In the genomic region with DNA sequence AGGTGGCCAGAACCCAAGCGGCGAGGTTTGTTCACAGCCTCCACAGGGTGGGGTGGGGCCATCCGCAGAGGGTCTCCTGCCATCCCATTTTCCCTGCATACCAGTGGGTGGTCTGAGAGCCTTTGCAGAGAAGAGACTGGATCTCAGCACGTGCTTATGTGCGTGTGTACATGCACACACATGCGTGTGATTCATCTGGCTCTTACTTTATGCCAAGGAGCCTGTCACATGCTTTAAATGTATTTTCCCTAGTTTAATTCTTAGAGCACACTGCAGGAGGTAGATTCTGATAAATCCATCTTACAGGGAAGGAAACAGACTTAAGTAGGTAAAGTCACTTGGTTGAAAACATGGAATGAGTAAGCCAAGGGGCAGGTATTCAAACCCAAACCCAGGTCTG, we compare ENCODE assay signal across 13 cellular contexts. TPM values are rescaled to one million over a fixed set of nuclear protein-coding genes. Genes with fewer than 3 reads are reported as not detected.
DNase-seq lines count a peak whose midpoint lies in the region; ATAC-seq, FAIRE-seq and TF ChIP-seq lines count a peak whose summit lies in the region.
"Had no signal": no experiment of that assay in that cellular context is flagged by ENCODE, and none has a peak within 500 bp of the region (broad histone marks: within the 10 kb centered on the region; RNA-seq: fewer than 3 reads in every experiment).

No MANE protein-coding gene starts in this region.

- H3F3A ChIP-seq in PC-9 (ENCODE audit: insufficient read depth, low read depth), result peaks cover 69% of the 10 kb centered on the region

- peak overlapping the region; percentile 25 for H4K8ac ChIP-seq in neuronal stem cell (ENCODE audit: low read depth, low read length)

- H3K27me3 ChIP-seq in HepG2 (ENCODE audit: control insufficient read depth in 1 of 2, insufficient read depth in 2 of 2, low read length in 2 of 2), result no peaks in the 10 kb centered on the region
- H3K27me3 ChIP-seq in right lobe of liver, result no peaks in the 10 kb centered on the region
- no peaks in the 10 kb centered on the region for H3K27me3 ChIP-seq in endothelial cell of umbilical vein (ENCODE audit: control insufficient read depth in 2 of 2, insufficient read depth in 2 of 2, low read length in 2 of 2)
- no peaks in the 10 kb centered on the region for H3K27me3 ChIP-seq in neuronal stem cell (ENCODE audit: control insufficient read depth in 3 of 3, insufficient read depth in 3 of 3, low read depth in 1 of 3, low read length in 3 of 3)
- H3K27me3 ChIP-seq in PC-9 (ENCODE audit: insufficient read depth, low read depth), result no peaks in the 10 kb centered on the region

- intact Hi-C loops in HepG2 (cut with micrococcal nuclease; ENCODE audit: unreplicated experiment) (no loop called here), right lobe of liver (cut with DNase I) (loop anchor here in 1 of 2 donors (10.0 kb wide), 1 partner anchor 52 kb away; a partner anchor contains a TSS), endothelial cell of umbilical vein (cut with micrococcal nuclease) (no loop called here), PC-9 (cut with micrococcal nuclease; ENCODE audit: unreplicated experiment) (no loop called here)

- H2BK15ac ChIP-seq in neuronal stem cell (ENCODE audit: low read length), result no peak overlapping the region

- H3K23ac ChIP-seq in neuronal stem cell (ENCODE audit: low read depth, low read length, poor library complexity), result no peak overlapping the region

- H3K9me1 ChIP-seq in endothelial cell of umbilical vein (replicated peaks; ENCODE audit: control insufficient read depth, extremely low read depth, insufficient read depth, low read length), result no peaks in the 10 kb centered on the region

- CTCF ChIA-PET in HepG2 (lab: Yijun Ruan, JAX; ENCODE audit: low intra/inter-chr PET ratio, low total read pairs) (no interaction called here), endothelial cell of umbilical vein (lab: Charles Lee) (interaction anchor here (0.6 kb wide), 1 partner anchor 29 kb away, joined by 3 read pairs; no protein-coding TSS in a partner anchor), PC-9 (lab: Charles Lee) (interaction anchor here (0.6 kb wide), 1 partner anchor 292 kb away, joined by 3 read pairs; no protein-coding TSS in a partner anchor)

- peaks cover 12% of the 10 kb centered on the region; the same call in 1 of the 2 replicates for H4K20me1 ChIP-seq in HepG2 (ENCODE audit: insufficient read depth, low read length)
- H4K20me1 ChIP-seq in endothelial cell of umbilical vein (replicated peaks; ENCODE audit: control insufficient read depth, extremely low read depth, insufficient read depth, low read length), result no peaks in the 10 kb centered on the region
- H4K20me1 ChIP-seq in PC-9 (ENCODE audit: insufficient read depth), result peaks cover 27% of the 10 kb centered on the region

- DNase-seq in HepG2 (ENCODE audit: low spot score), result no peak
- DNase-seq in right lobe of liver, result no peak
- DNase-seq in endothelial cell of umbilical vein (ENCODE audit: low read depth, low spot score), result no peak
- no peak for DNase-seq in neuronal stem cell (ENCODE audit: low spot score)
- no peak for DNase-seq in HT-29 (ENCODE audit: low spot score)
- no peak for DNase-seq in DMS153 treated with DMSO at 0.1 percent for 48 hours (lab: John Stamatoyannopoulos, UW; ENCODE audit: unreplicated experiment)
- DNase-seq in GM03348 (ENCODE audit: low spot score), result no peak
- DNase-seq in PC-9, result no peak
- DNase-seq: dermis blood vessel endothelial cell, KG1, NCI-H2081, T1000 had no signal

- no peak for ATAC-seq in HepG2
- ATAC-seq in right lobe of liver, result no peak

- no peak overlapping the region for H2AFZ ChIP-seq in HepG2 (ENCODE audit: low read length)
- no peak overlapping the region for H2AFZ ChIP-seq in endothelial cell of umbilical vein (ENCODE audit: low read depth, low read length)
- no peak overlapping the region for H2AFZ ChIP-seq in neuronal stem cell (ENCODE audit: low read length)
- no peak overlapping the region for H2AFZ ChIP-seq in PC-9

- peaks cover 25% of the 10 kb centered on the region for H3K79me1 ChIP-seq in neuronal stem cell (ENCODE audit: low read depth, low read length)

- TF ChIP-seq POLR2A in HepG2 (IDR thresholded peaks at IDR 0.05; ENCODE audit: insufficient read depth in 1 of 2, low read depth in 2 of 2, low read length in 2 of 2), result no peak
- TF ChIP-seq POLR2A in right lobe of liver (IDR thresholded peaks at IDR 0.05), result no peak
- TF ChIP-seq POLR2A in endothelial cell of umbilical vein (IDR thresholded peaks at IDR 0.05; ENCODE audit: low read depth, low read length), result no peak

- H3K9me3 ChIP-seq in HepG2 (ENCODE audit: low read length) (no peaks in the 10 kb centered on the region), right lobe of liver (no peaks in the 10 kb centered on the region), endothelial cell of umbilical vein (replicated peaks; ENCODE audit: control insufficient read depth, insufficient read depth, low read length) (no peaks in the 10 kb centered on the region), neuronal stem cell (replicated peaks in 1 of 2; ENCODE audit: control insufficient read depth in 2 of 2, insufficient read depth in 1 of 2, low read depth in 1 of 2, low read length in 2 of 2) (no peaks in the 10 kb centered on the region), PC-9 (ENCODE audit: insufficient read depth, low read depth) (no peaks in the 10 kb centered on the region)

- H3K4me1 ChIP-seq in HepG2 (ENCODE audit: insufficient read depth, low read length), result peaks cover 100% of the 10 kb centered on the region
- H3K4me1 ChIP-seq in right lobe of liver, result peaks cover 0 to 89% (median 49%) of the 10 kb centered on the region in 4 donors
- peaks cover 29% of the 10 kb centered on the region for H3K4me1 ChIP-seq in endothelial cell of umbilical vein (ENCODE audit: control insufficient read depth, extremely low read depth, insufficient read depth, low read length)
- H3K4me1 ChIP-seq in neuronal stem cell (ENCODE audit: control insufficient read depth in 2 of 2, insufficient read depth in 1 of 2, low read depth in 1 of 2, low read length in 2 of 2), result peaks cover 32 to 53% of the 10 kb centered on the region in 2 donors
- peaks cover 29% of the 10 kb centered on the region for H3K4me1 ChIP-seq in PC-9 (replicated peaks; ENCODE audit: insufficient read depth)

- TF ChIP-seq RAD21 in HepG2 (CRISPR knock-in tag; IDR thresholded peaks at IDR 0.05), result no peak

- peak overlapping the region; percentile 55 for H3K4ac ChIP-seq in neuronal stem cell (ENCODE audit: low read length)

- no peak for TF ChIP-seq CTCF in HepG2 (CRISPR knock-in tag; IDR thresholded peaks at IDR 0.05)
- no peak for TF ChIP-seq CTCF in right lobe of liver (IDR thresholded peaks at IDR 0.05)
- TF ChIP-seq CTCF in endothelial cell of umbilical vein (IDR thresholded peaks at IDR 0.05; ENCODE audit: extremely low read depth in 1 of 2, insufficient read depth in 1 of 2, low read depth in 1 of 2, low read length in 2 of 2), result no peak
- TF ChIP-seq CTCF in PC-9 (conservative IDR thresholded peaks at IDR 0.05), result no peak

- peak overlapping the region; percentile 51 for H3K18ac ChIP-seq in neuronal stem cell (ENCODE audit: low read length)

- H3K9me2 ChIP-seq in PC-9 (ENCODE audit: insufficient read depth), result no peaks in the 10 kb centered on the region

- TF ChIP-seq EP300 in HepG2 (IDR thresholded peaks at IDR 0.05; ENCODE audit: low read depth in 2 of 2, low read length in 2 of 2) (no peak), HepG2 (CRISPR knock-in tag; IDR thresholded peaks at IDR 0.05; ENCODE audit: borderline replicate concordance) (no peak)

- dilution Hi-C loops in endothelial cell of umbilical vein (cut with MboI; ENCODE audit: extremely low pct_ligation_motif_present, low sequenced_read_pairs), result no loop called here

- in situ Hi-C loops in HepG2 (cut with HindIII; ENCODE audit: extremely low pct_ligation_motif_present, low pct_unique_long_range_greater_than_20kb), result no loop called here

- peaks cover 23 to 53% of the 10 kb centered on the region in 2 experiments for H3K36me3 ChIP-seq in HepG2 (replicated peaks in 1 of 2; ENCODE audit: control insufficient read depth in 1 of 2, insufficient read depth in 2 of 2, low read length in 2 of 2)
- no peaks in the 10 kb centered on the region for H3K36me3 ChIP-seq in right lobe of liver
- H3K36me3 ChIP-seq in endothelial cell of umbilical vein (ENCODE audit: control insufficient read depth in 2 of 2, extremely low read depth in 1 of 2, insufficient read depth in 2 of 2, low read length in 2 of 2), result peaks cover 14 to 23% of the 10 kb centered on the region in 2 experiments
- peaks cover 19 to 50% of the 10 kb centered on the region in 2 donors for H3K36me3 ChIP-seq in neuronal stem cell (replicated peaks in 1 of 2; ENCODE audit: control insufficient read depth in 2 of 2, insufficient read depth in 2 of 2, low read length in 2 of 2)
- peaks cover 36% of the 10 kb centered on the region for H3K36me3 ChIP-seq in PC-9 (ENCODE audit: low read depth)

- H3K4me3 ChIP-seq in HepG2 (replicated peaks in 1 of 3; ENCODE audit: insufficient read depth in 1 of 3, low read depth in 2 of 3, low read length in 3 of 3) (no peak overlapping the region), right lobe of liver (no peak overlapping the region), endothelial cell of umbilical vein (replicated peaks in 1 of 3; ENCODE audit: insufficient read depth in 1 of 3, low read depth in 1 of 3, low read length in 3 of 3) (no peak overlapping the region), neuronal stem cell (ENCODE audit: low read length in 2 of 2) (no peak overlapping the region), PC-9 (no peak overlapping the region)

- peak overlapping the region; percentile 8 for H3K14ac ChIP-seq in neuronal stem cell (ENCODE audit: low read length)

- H2AK5ac ChIP-seq in neuronal stem cell (ENCODE audit: low read depth, low read length), result peak overlapping the region; percentile 84

- H2BK12ac ChIP-seq in neuronal stem cell (ENCODE audit: low read length), result peak overlapping the region; percentile 95

- BruUV-seq in HepG2 (replicated peaks; lab: Mats Ljungman, UMichigan) (no TSS peak), endothelial cell of umbilical vein (replicated peaks; lab: Mats Ljungman, UMichigan) (no TSS peak), PC-9 (replicated peaks; lab: Mats Ljungman, UMichigan) (no TSS peak)

- 100% methylated on average over 3 of the region's 6 CpGs for WGBS in HepG2 (ENCODE audit: low lambda C conversion rate)
- WGBS in right lobe of liver (ENCODE audit: insufficient coverage, low coverage, low lambda C conversion rate, missing lambda C conversion rate), result 59% methylated on average over 4 of the region's 6 CpGs
- WGBS in neuronal stem cell (ENCODE audit: extremely low coverage in 2 of 2, insufficient read length in 2 of 2, insufficient replicate concordance in 1 of 2), 2 donors, result no CpG with 5 or more reads among the region's 6 CpGs

- H3K4me2 ChIP-seq in HepG2 (ENCODE audit: low read depth, low read length) (no peak overlapping the region), endothelial cell of umbilical vein (ENCODE audit: insufficient read depth, low read length) (no peak overlapping the region), neuronal stem cell (ENCODE audit: insufficient read depth, low read length, poor library complexity, severe bottlenecking) (no peak overlapping the region), PC-9 (no peak overlapping the region)

- POLR2A ChIA-PET in HepG2 (lab: Yijun Ruan, JAX) (no interaction called here), endothelial cell of umbilical vein (lab: Charles Lee) (no interaction called here), PC-9 (lab: Charles Lee; ENCODE audit: unreplicated experiment) (no interaction called here)

- H3K27ac ChIP-seq in HepG2 (ENCODE audit: extremely low read length, insufficient read depth, low read length) (peak overlapping the region; percentile 42), right lobe of liver (peak overlapping the region in 1 of 3 donors; percentile 57), endothelial cell of umbilical vein (ENCODE audit: insufficient read depth, low read depth, low read length) (no peak overlapping the region), neuronal stem cell (replicated peaks; ENCODE audit: low read length) (peak overlapping the region; percentile 44), PC-9 (no peak overlapping the region)

- H3K9ac ChIP-seq in HepG2 (ENCODE audit: insufficient read depth, low read depth, low read length), result no peak overlapping the region
- no peak overlapping the region for H3K9ac ChIP-seq in endothelial cell of umbilical vein (replicated peaks; ENCODE audit: extremely low read depth, insufficient read depth, low read length)
- no peak overlapping the region for H3K9ac ChIP-seq in neuronal stem cell (ENCODE audit: low read depth, low read length, poor library complexity)

- FAIRE-seq in HepG2 (lab: Jason Lieb, UNC), result no peak
- FAIRE-seq in endothelial cell of umbilical vein (lab: Jason Lieb, UNC), result peak; percentile 4

- H3K79me2 ChIP-seq in HepG2 (ENCODE audit: insufficient read depth, low read length) (peaks cover 85% of the 10 kb centered on the region), endothelial cell of umbilical vein (ENCODE audit: control insufficient read depth, insufficient read depth, low read length) (peaks cover 88% of the 10 kb centered on the region), PC-9 (ENCODE audit: low read depth) (peaks cover 98% of the 10 kb centered on the region)

- H4K91ac ChIP-seq in neuronal stem cell (ENCODE audit: low read depth, low read length, poor library complexity), result no peak overlapping the region

- H2BK5ac ChIP-seq in neuronal stem cell (ENCODE audit: low read length), result no peak overlapping the region

- H2BK120ac ChIP-seq in neuronal stem cell (ENCODE audit: low read depth, low read length), result no peak overlapping the region

RNA-seq across cellular contexts. Expression of a gene that starts 47.1 kb away (rescaled TPM):
- total RNA-seq in HepG2 (2016; rRNA removed; fragmentation: Illumina TruSeq; extraction: Trizol), result 0.62 and 1.6 TPM in 2 replicates
- 1.0 and 1.2 TPM in 2 replicates for total RNA-seq in HepG2 (2016; cell fraction: cytosol; rRNA removed; fragmentation: Illumina TruSeq; extraction: Trizol; ENCODE audit: low read depth)
- total RNA-seq in HepG2 (2016; cell fraction: insoluble cytoplasmic fraction; rRNA removed; fragmentation: Illumina TruSeq; extraction: Trizol), result 0.30 and 1.3 TPM in 2 replicates
- 0.49 and 0.59 TPM in 2 replicates for total RNA-seq in HepG2 (2016; cell fraction: membrane; rRNA removed; fragmentation: Illumina TruSeq; extraction: Trizol)
- total RNA-seq in HepG2 (2016; cell fraction: nucleus; rRNA removed; fragmentation: Illumina TruSeq; extraction: Trizol), result 2.3 and 2.9 TPM in 2 replicates
- polyA plus RNA-seq in HepG2 (2011; rRNA removed), result 13.6 and 20.4 TPM in 2 replicates
- polyA plus RNA-seq in HepG2 (2011; cell fraction: cytosol; rRNA removed), result 3.4 and 3.8 TPM in 2 replicates
- polyA plus RNA-seq in HepG2 (2011; cell fraction: nucleus; rRNA removed), result 230 and 249 TPM in 2 replicates
- polyA plus RNA-seq in HepG2 (2012), result 8.4 and 11.4 TPM in 2 replicates
- 0.35 and 0.73 TPM in 2 replicates for polyA plus RNA-seq in HepG2 (2016; cell fraction: cytosol; fragmentation: Illumina TruSeq; extraction: Trizol; ENCODE audit: low read depth)
- 0.66 and 0.96 TPM in 2 replicates for polyA plus RNA-seq in HepG2 (2016; cell fraction: insoluble cytoplasmic fraction; fragmentation: Illumina TruSeq; extraction: Trizol; ENCODE audit: low read depth)
- 0.66 and 0.81 TPM in 2 replicates for polyA plus RNA-seq in HepG2 (2016; cell fraction: membrane; fragmentation: Illumina TruSeq; extraction: Trizol; ENCODE audit: low read depth)
- 16.2 and 18.9 TPM in 2 replicates for polyA plus RNA-seq in HepG2 (2016; cell fraction: nucleus; fragmentation: Illumina TruSeq; extraction: Trizol; ENCODE audit: insufficient read depth, low read depth)
- 4.4 TPM in 1 of 2 replicates, not detected in the other for polyA minus RNA-seq in HepG2 (2011; rRNA and poly(A)+ RNA removed; ENCODE audit: low replicate concordance)
- polyA minus RNA-seq in HepG2 (2011; cell fraction: cytosol; rRNA and poly(A)+ RNA removed), result 0.69 and 2.0 TPM in 2 replicates
- 10.0 and 11.6 TPM in 2 replicates for polyA minus RNA-seq in HepG2 (2011; cell fraction: nucleus; rRNA and poly(A)+ RNA removed)
- total RNA-seq in right lobe of liver, result 10 to 100 TPM in 3 of 6 experiments, 1 to 10 TPM in 3; 2.2 to 45.3 (median 16.3) TPM
- not detected in 2 replicates for total RNA-seq in endothelial cell of umbilical vein
- polyA plus RNA-seq in endothelial cell of umbilical vein, result 0.35 and 0.45 TPM in 2 replicates
- polyA plus RNA-seq in endothelial cell of umbilical vein (2011; cell fraction: cytosol; rRNA removed), result 0.18 and 0.23 TPM in 2 replicates
- polyA plus RNA-seq in endothelial cell of umbilical vein (2011; cell fraction: nucleus; rRNA removed), result 1.5 and 5.0 TPM in 2 replicates
- 0.11 and 0.65 TPM in 2 replicates for polyA plus RNA-seq in endothelial cell of umbilical vein (2012)
- polyA minus RNA-seq in endothelial cell of umbilical vein, result 0.19 and 0.32 TPM in 2 replicates
- polyA minus RNA-seq in endothelial cell of umbilical vein (2011; cell fraction: cytosol; rRNA and poly(A)+ RNA removed), result not detected
- not detected in 2 replicates for polyA minus RNA-seq in endothelial cell of umbilical vein (2011; cell fraction: nucleus; rRNA and poly(A)+ RNA removed)
- polyA plus RNA-seq in neuronal stem cell (2013, experiment 1 of 2), result 5.6 TPM
- polyA plus RNA-seq in neuronal stem cell (2013, experiment 2 of 2), result 5.2 TPM
- 50.6 and 53.9 TPM in 2 replicates for total RNA-seq in HT-29 (2014; rRNA removed; shearing (Covaris generic))
- 38.4 and 43.9 TPM in 2 replicates for total RNA-seq in PC-9 (2021)
- total RNA-seq: Daoy, dermis blood vessel endothelial cell had no signal

RNA-seq across cellular contexts. Expression of a gene that starts 49.7 kb away (rescaled TPM):
- 167 and 192 TPM in 2 replicates for total RNA-seq in HepG2 (2016; rRNA removed; fragmentation: Illumina TruSeq; extraction: Trizol)
- 13.8 and 15.0 TPM in 2 replicates for total RNA-seq in HepG2 (2016; cell fraction: cytosol; rRNA removed; fragmentation: Illumina TruSeq; extraction: Trizol; ENCODE audit: low read depth)
- 122 and 176 TPM in 2 replicates for total RNA-seq in HepG2 (2016; cell fraction: insoluble cytoplasmic fraction; rRNA removed; fragmentation: Illumina TruSeq; extraction: Trizol)
- 28.6 and 34.1 TPM in 2 replicates for total RNA-seq in HepG2 (2016; cell fraction: membrane; rRNA removed; fragmentation: Illumina TruSeq; extraction: Trizol)
- total RNA-seq in HepG2 (2016; cell fraction: nucleus; rRNA removed; fragmentation: Illumina TruSeq; extraction: Trizol), result 148 and 165 TPM in 2 replicates
- 171 and 223 TPM in 2 replicates for polyA plus RNA-seq in HepG2 (2011; rRNA removed)
- 82.2 and 91.7 TPM in 2 replicates for polyA plus RNA-seq in HepG2 (2011; cell fraction: cytosol; rRNA removed)
- polyA plus RNA-seq in HepG2 (2011; cell fraction: nucleus; rRNA removed), result 437 and 620 TPM in 2 replicates
- polyA plus RNA-seq in HepG2 (2012), result 222 and 260 TPM in 2 replicates
- polyA plus RNA-seq in HepG2 (2016; cell fraction: cytosol; fragmentation: Illumina TruSeq; extraction: Trizol; ENCODE audit: low read depth), result 5.8 and 8.5 TPM in 2 replicates
- polyA plus RNA-seq in HepG2 (2016; cell fraction: insoluble cytoplasmic fraction; fragmentation: Illumina TruSeq; extraction: Trizol; ENCODE audit: low read depth), result 192 and 256 TPM in 2 replicates
- polyA plus RNA-seq in HepG2 (2016; cell fraction: membrane; fragmentation: Illumina TruSeq; extraction: Trizol; ENCODE audit: low read depth), result 20.9 and 27.6 TPM in 2 replicates
- polyA plus RNA-seq in HepG2 (2016; cell fraction: nucleus; fragmentation: Illumina TruSeq; extraction: Trizol; ENCODE audit: insufficient read depth, low read depth), result 435 and 441 TPM in 2 replicates
- polyA minus RNA-seq in HepG2 (2011; rRNA and poly(A)+ RNA removed; ENCODE audit: low replicate concordance), result 172 and 192 TPM in 2 replicates
- 86.2 and 95.5 TPM in 2 replicates for polyA minus RNA-seq in HepG2 (2011; cell fraction: cytosol; rRNA and poly(A)+ RNA removed)
- 73.1 and 75.2 TPM in 2 replicates for polyA minus RNA-seq in HepG2 (2011; cell fraction: nucleus; rRNA and poly(A)+ RNA removed)
- total RNA-seq in right lobe of liver, result 100 to 1,000 TPM; 142 to 306 (median 201) TPM
- 693 and 748 TPM in 2 replicates for total RNA-seq in endothelial cell of umbilical vein
- 313 and 329 TPM in 2 replicates for polyA plus RNA-seq in endothelial cell of umbilical vein
- polyA plus RNA-seq in endothelial cell of umbilical vein (2011; cell fraction: cytosol; rRNA removed), result 293 and 306 TPM in 2 replicates
- polyA plus RNA-seq in endothelial cell of umbilical vein (2011; cell fraction: nucleus; rRNA removed), result 829 and 939 TPM in 2 replicates
- polyA plus RNA-seq in endothelial cell of umbilical vein (2012), result 615 and 712 TPM in 2 replicates
- 461 and 482 TPM in 2 replicates for polyA minus RNA-seq in endothelial cell of umbilical vein
- 78.8 TPM for polyA minus RNA-seq in endothelial cell of umbilical vein (2011; cell fraction: cytosol; rRNA and poly(A)+ RNA removed)
- polyA minus RNA-seq in endothelial cell of umbilical vein (2011; cell fraction: nucleus; rRNA and poly(A)+ RNA removed), result 238 and 273 TPM in 2 replicates
- 205 TPM for polyA plus RNA-seq in neuronal stem cell (2013, experiment 1 of 2)
- 200 TPM for polyA plus RNA-seq in neuronal stem cell (2013, experiment 2 of 2)
- 1,009 and 1,083 TPM in 2 replicates for total RNA-seq in HT-29 (2014; rRNA removed; shearing (Covaris generic))
- 1,066 and 1,233 TPM in 2 replicates for total RNA-seq in PC-9 (2021)

Comparison
In these comparisons a context has a peak if more than half of its experiments do, and no peak if none do; other contexts are left out.
1. H3K27ac ChIP-seq: peak in HepG2 (single experiment) and neuronal stem cell (single experiment); none in endothelial cell of umbilical vein (single experiment) and PC-9 (single experiment).